2 cellular contexts compared by ENCODE assay signal in genomic region chr17:31461227-31461810, GRCh38.
TF ChIP-seq lines count a peak whose summit lies in the region.

No MANE protein-coding gene starts in this region.

TF ChIP-seq in HepG2, 621 proteins besides CTCF, POLR2A, EP300 and RAD21:
- no peak for TF ChIP-seq RERE (CRISPR knock-in tag; IDR thresholded peaks at IDR 0.05; ENCODE audit: low read depth)
- TF ChIP-seq ZNF317 (CRISPR knock-in tag; IDR thresholded peaks at IDR 0.05): peak; percentile 64; the same call in 1 of the 2 replicates
- TF ChIP-seq MXD3 (CRISPR knock-in tag; IDR thresholded peaks at IDR 0.05): no peak
- no peak for TF ChIP-seq FOXO1 (CRISPR knock-in tag; IDR thresholded peaks at IDR 0.05)
- TF ChIP-seq ZNF460 (CRISPR knock-in tag; IDR thresholded peaks at IDR 0.05; ENCODE audit: borderline replicate concordance): no peak
- TF ChIP-seq ERF (CRISPR knock-in tag; IDR thresholded peaks at IDR 0.05): no peak
- TF ChIP-seq CENPBD1 (CRISPR knock-in tag; IDR thresholded peaks at IDR 0.05; ENCODE audit: borderline replicate concordance, low read depth): no peak
- no peak for TF ChIP-seq ZNF766 (CRISPR knock-in tag; IDR thresholded peaks at IDR 0.05; ENCODE audit: borderline replicate concordance)
- TF ChIP-seq TEAD3 (CRISPR knock-in tag; optimal IDR thresholded peaks at IDR 0.05; ENCODE audit: borderline replicate concordance): peak; percentile 32

TF ChIP-seq in H1, 55 proteins besides CTCF, POLR2A, EP300 and RAD21:
- TF ChIP-seq BCL11A (IDR thresholded peaks at IDR 0.05; ENCODE audit: low read depth in 2 of 2, low read length in 2 of 2) (no peak), TBP (IDR thresholded peaks at IDR 0.05; ENCODE audit: low read depth, low read length) (no peak)
